Comparison of ENCODE assay signal across 8 cellular contexts in genomic region chr20:9912858-9913434, GRCh38.
DNase-seq lines count a peak whose midpoint lies in the region; ATAC-seq, FAIRE-seq and TF ChIP-seq lines count a peak whose summit lies in the region.

No MANE protein-coding gene starts in this region.

- CTCF ChIA-PET in mammary epithelial cell (lab: Charles Lee; ENCODE audit: low non-redundant PET) (no interaction called here), HepG2 (lab: Yijun Ruan, JAX; ENCODE audit: low intra/inter-chr PET ratio, low total read pairs) (interaction anchor here (1.4 to 2.9 kb wide), 5 partner anchors 10 to 505 kb away, joined by 3 to 48 read pairs (median 4); no protein-coding TSS in a partner anchor)

- H2AFZ ChIP-seq in mammary epithelial cell (ENCODE audit: low read depth, low read length) (peak overlapping the region; percentile 42), HepG2 (ENCODE audit: low read length) (no peak overlapping the region)

- POLR2A ChIA-PET in HepG2 (lab: Yijun Ruan, JAX), result no interaction called here

- H3K27me3 ChIP-seq in RWPE2 (ENCODE audit: insufficient read depth, poor library complexity, severe bottlenecking) (no peaks in the 10 kb centered on the region), mammary epithelial cell (ENCODE audit: insufficient read depth, low read length) (no peaks in the 10 kb centered on the region), HepG2 (ENCODE audit: control insufficient read depth in 1 of 2, insufficient read depth in 2 of 2, low read length in 2 of 2) (no peaks in the 10 kb centered on the region)

- TF ChIP-seq RAD21 in HepG2 (CRISPR knock-in tag; IDR thresholded peaks at IDR 0.05), result 0 out of 2 replicates have a peak, but pooled peaks have one; percentile 33

- FAIRE-seq in HepG2 (lab: Jason Lieb, UNC), result peak; percentile 81

- no peak overlapping the region for H3K27ac ChIP-seq in RWPE2 (ENCODE audit: poor library complexity, severe bottlenecking)
- H3K27ac ChIP-seq in mammary epithelial cell (ENCODE audit: insufficient read depth, low read depth, low read length), result no peak overlapping the region
- no peak overlapping the region for H3K27ac ChIP-seq in HepG2 (ENCODE audit: extremely low read length, insufficient read depth, low read length)
- H3K27ac ChIP-seq in substantia nigra (ENCODE audit: low read depth, low read length, poor library complexity, severe bottlenecking), result no peak overlapping the region

- dilution Hi-C loops in mammary epithelial cell (cut with HindIII; ENCODE audit: low sequenced_read_pairs), result no loop called here

- peak; percentile 80 for TF ChIP-seq CTCF in AG09309 (IDR thresholded peaks at IDR 0.05; ENCODE audit: control insufficient read depth, insufficient read depth, low read depth, low read length, missing control alignments)
- TF ChIP-seq CTCF in GM12865 (IDR thresholded peaks at IDR 0.05; ENCODE audit: insufficient read depth, low read depth, low read length, missing control alignments), result peak; percentile 77
- TF ChIP-seq CTCF in RWPE2 (IDR thresholded peaks at IDR 0.05; ENCODE audit: poor library complexity, severe bottlenecking), result peak; percentile 98
- peak; percentile 80 to 95 for TF ChIP-seq CTCF in mammary epithelial cell (conservative IDR thresholded peaks at IDR 0.05 in 1 of 2, IDR thresholded peaks at IDR 0.05 in 1 of 2; ENCODE audit: extremely low read depth in 1 of 2, insufficient read depth in 1 of 2, low read depth in 1 of 2, low read length in 2 of 2)
- peak; percentile 82 for TF ChIP-seq CTCF in HepG2 (CRISPR knock-in tag; IDR thresholded peaks at IDR 0.05)

- peak overlapping the region; percentile 20 for H3K4me2 ChIP-seq in mammary epithelial cell (ENCODE audit: insufficient read depth, low read depth, low read length)
- no peak overlapping the region for H3K4me2 ChIP-seq in HepG2 (ENCODE audit: low read depth, low read length)

- H3K4me1 ChIP-seq in RWPE2 (ENCODE audit: insufficient read depth, poor library complexity, severe bottlenecking) (no peaks in the 10 kb centered on the region), mammary epithelial cell (ENCODE audit: insufficient read depth, low read length) (no peaks in the 10 kb centered on the region), HepG2 (ENCODE audit: insufficient read depth, low read length) (no peaks in the 10 kb centered on the region)

- H3K79me2 ChIP-seq in mammary epithelial cell (ENCODE audit: insufficient read depth, low read length), result no peaks in the 10 kb centered on the region
- no peaks in the 10 kb centered on the region for H3K79me2 ChIP-seq in HepG2 (ENCODE audit: insufficient read depth, low read length)

- intact Hi-C loops in mammary epithelial cell (cut with micrococcal nuclease), result loop anchor here (1.0 to 5.0 kb wide), 2 partner anchors 179 to 296 kb away; no protein-coding TSS in a partner anchor
- intact Hi-C loops in HepG2 (cut with micrococcal nuclease; ENCODE audit: unreplicated experiment), result loop anchor here (1.0 kb wide), 2 partner anchors 296 to 505 kb away; no protein-coding TSS in a partner anchor

- H3K36me3 ChIP-seq in RWPE2 (ENCODE audit: low read depth), result no peaks in the 10 kb centered on the region
- H3K36me3 ChIP-seq in mammary epithelial cell (ENCODE audit: insufficient read depth, low read length), result no peaks in the 10 kb centered on the region
- no peaks in the 10 kb centered on the region for H3K36me3 ChIP-seq in HepG2 (replicated peaks in 1 of 2; ENCODE audit: control insufficient read depth in 1 of 2, insufficient read depth in 2 of 2, low read length in 2 of 2)

- TF ChIP-seq EP300 in HepG2 (IDR thresholded peaks at IDR 0.05; ENCODE audit: low read depth in 2 of 2, low read length in 2 of 2) (no peak), HepG2 (CRISPR knock-in tag; IDR thresholded peaks at IDR 0.05; ENCODE audit: borderline replicate concordance) (no peak)

- no peak overlapping the region for H3K9ac ChIP-seq in mammary epithelial cell (ENCODE audit: insufficient read depth, low read length)
- H3K9ac ChIP-seq in HepG2 (ENCODE audit: insufficient read depth, low read depth, low read length), result no peak overlapping the region

- peak; percentile 8 for DNase-seq in AG09309 (ENCODE audit: low read depth)
- peak; percentile 55 for DNase-seq in GM12865 (ENCODE audit: low read depth)
- DNase-seq in HT1080 (ENCODE audit: low read depth), result peak; percentile 41
- DNase-seq in RWPE2 (ENCODE audit: low spot score), result no peak
- peak; percentile 50 for DNase-seq in mammary epithelial cell
- DNase-seq in HepG2 (ENCODE audit: low spot score), result peak; percentile 59
- peak in 35 of 49 donors; percentile 1 to 52 (median 8) for DNase-seq in substantia nigra (lab: John Stamatoyannopoulos, UW)

- BruUV-seq in mammary epithelial cell (replicated peaks; lab: Mats Ljungman, UMichigan), result no TSS peak
- no TSS peak for BruUV-seq in HepG2 (replicated peaks; lab: Mats Ljungman, UMichigan)

- in situ Hi-C loops in mammary epithelial cell (cut with MboI; ENCODE audit: low sequenced_read_pairs in 2 of 2), result loop anchor here in 1 of 2 donors (25.0 kb wide), 1 partner anchor 301 kb away; no protein-coding TSS in a partner anchor
- in situ Hi-C loops in HepG2 (cut with HindIII; ENCODE audit: extremely low pct_ligation_motif_present, low pct_unique_long_range_greater_than_20kb), result loop anchor here (5.0 to 10.0 kb wide), 2 partner anchors 296 to 498 kb away; no protein-coding TSS in a partner anchor

- H3K4me3 ChIP-seq in AG09309 (ENCODE audit: control insufficient read depth, low read depth, low read length) (no peak overlapping the region), GM12865 (ENCODE audit: low read depth, low read length) (no peak overlapping the region), RWPE2 (ENCODE audit: severe bottlenecking) (no peak overlapping the region), mammary epithelial cell (replicated peaks in 1 of 3; ENCODE audit: insufficient read depth in 1 of 3, low read depth in 2 of 3, low read length in 3 of 3) (no peak overlapping the region), HepG2 (replicated peaks in 1 of 3; ENCODE audit: insufficient read depth in 1 of 3, low read depth in 2 of 3, low read length in 3 of 3) (no peak overlapping the region)

- ATAC-seq in RWPE2 (ENCODE audit: low read depth) (peak; percentile 33; the same call in 2 of the 3 replicates), HepG2 (peak; percentile 77), HG03025 (IDR thresholded peaks at IDR 0.05; ENCODE audit: low FRiP score, unreplicated experiment) (no peak)

- WGBS in mammary epithelial cell (ENCODE audit: low coverage, missing lambda C conversion rate), result under 1% methylated on average over 8 of the region's 8 CpGs
- under 1% methylated on average over 8 of the region's 8 CpGs for WGBS in HepG2 (ENCODE audit: low lambda C conversion rate)

- no peaks in the 10 kb centered on the region for H4K20me1 ChIP-seq in mammary epithelial cell (ENCODE audit: insufficient read depth, low read length)
- H4K20me1 ChIP-seq in HepG2 (ENCODE audit: insufficient read depth, low read length), result no peaks in the 10 kb centered on the region

- TF ChIP-seq POLR2A in HepG2 (IDR thresholded peaks at IDR 0.05; ENCODE audit: insufficient read depth in 1 of 2, low read depth in 2 of 2, low read length in 2 of 2), result no peak

- no peaks in the 10 kb centered on the region for H3K9me3 ChIP-seq in RWPE2 (ENCODE audit: severe bottlenecking)
- no peaks in the 10 kb centered on the region for H3K9me3 ChIP-seq in mammary epithelial cell (replicated peaks; ENCODE audit: insufficient read depth, low read length)
- H3K9me3 ChIP-seq in HepG2 (ENCODE audit: low read length), result no peaks in the 10 kb centered on the region

TF ChIP-seq in HepG2, 621 proteins besides CTCF, POLR2A, EP300 and RAD21 (continues in another document):
- TF ChIP-seq CEBPG (CRISPR knock-in tag; IDR thresholded peaks at IDR 0.05) (0 out of 2 replicates have a peak, but pooled peaks have one; percentile 6), BATF2 (CRISPR knock-in tag; IDR thresholded peaks at IDR 0.05) (no peak), STAG1 (CRISPR knock-in tag; IDR thresholded peaks at IDR 0.05) (peak; percentile 55), ZNF264 (CRISPR knock-in tag; IDR thresholded peaks at IDR 0.05) (no peak), TEAD3 (CRISPR knock-in tag; optimal IDR thresholded peaks at IDR 0.05; ENCODE audit: borderline replicate concordance) (peak; percentile 12), ARID3A (IDR thresholded peaks at IDR 0.05; ENCODE audit: low read depth, low read length) (peak; percentile 46; the same call in 1 of the 2 replicates), MIXL1 (CRISPR knock-in tag; IDR thresholded peaks at IDR 0.05) (peak; percentile 68), XRCC5 (optimal IDR thresholded peaks at IDR 0.05; ENCODE audit: low read length) (peak; percentile 25)
